ENCODE assay signal across 8 cellular contexts in genomic region chr2:180006781-180007579, GRCh38. TPM values are rescaled to one million over a fixed set of nuclear protein-coding genes. Genes with fewer than 3 reads are reported as not detected.
DNase-seq lines count a peak whose midpoint lies in the region; ATAC-seq, FAIRE-seq and TF ChIP-seq lines count a peak whose summit lies in the region.

TSS of gene CWC22 (minus strand) at chr2:180007297. CDS start at chr2:179993341, 13,956 bp downstream.

- H3K4me1 ChIP-seq in H1 (replicated peaks in 1 of 4; ENCODE audit: control insufficient read depth in 3 of 4, insufficient read depth in 4 of 4, low read length in 3 of 4): peaks cover 0 to 4% (median 2%) of the 10 kb centered on the region in 4 experiments; a peak in 3 of 7 replicates

- H3K23ac ChIP-seq in H1 (ENCODE audit: insufficient read length): no peak within 1 kb of the TSS

- H3K27ac Mint-ChIP-seq in memory B cell: peak within 1 kb of the TSS; percentile 100

- H2BK15ac ChIP-seq in H1 (ENCODE audit: low read length): no peak within 1 kb of the TSS

- H3K14ac ChIP-seq in H1 (ENCODE audit: insufficient read length): no peak within 1 kb of the TSS

- peaks cover 4 to 48% of the 10 kb centered on the region in 2 experiments; a peak in 3 of 4 replicates for H3K79me2 ChIP-seq in H1 (ENCODE audit: control insufficient read depth in 1 of 2, insufficient read depth in 2 of 2, low read length in 2 of 2)

- H3K4ac ChIP-seq in H1 (replicated peaks; ENCODE audit: insufficient read length, low read depth, low read length): no peak within 1 kb of the TSS

- H2AFZ ChIP-seq in H1 (ENCODE audit: low read length): peak within 1 kb of the TSS; percentile 98

- peak within 1 kb of the TSS; percentile 99 for H3K4me3 Mint-ChIP-seq in memory B cell

- peak within 1 kb of the TSS; percentile 68 to 78 for H3K4me2 ChIP-seq in H1 (ENCODE audit: insufficient read depth in 1 of 2, low read depth in 2 of 2, low read length in 2 of 2)

- peak within 1 kb of the TSS; percentile 86 for H2BK5ac ChIP-seq in H1 (ENCODE audit: low read depth, low read length)

- 2% methylated on average over 46 of the region's 46 CpGs; no CpG with 5 or more reads in 1 of the 2 experiments for WGBS in H1 (ENCODE audit: extremely low coverage in 1 of 2, insufficient coverage in 1 of 2, insufficient read length in 1 of 2, insufficient replicate concordance in 2 of 2, low coverage in 1 of 2, low lambda C conversion rate in 2 of 2, missing lambda C conversion rate in 1 of 2), 2 experiments

- no peak for TF ChIP-seq RAD21 in H1 (IDR thresholded peaks at IDR 0.05 in 1 of 2, conservative IDR thresholded peaks at IDR 0.05 in 1 of 2; ENCODE audit: low read depth in 2 of 2, low read length in 2 of 2)

- H3K4me1 Mint-ChIP-seq in memory B cell: peaks cover 22% of the 10 kb centered on the region

- TF ChIP-seq CTCF in H1 (IDR thresholded peaks at IDR 0.05; ENCODE audit: control extremely low read depth in 1 of 3, insufficient read depth in 1 of 3, low read depth in 1 of 3, low read length in 3 of 3): no peak

- peak within 1 kb of the TSS; percentile 7 for H3K56ac ChIP-seq in H1 (replicated peaks; ENCODE audit: insufficient read length, low read depth, low read length)

- CTCF ChIA-PET in H1 (lab: Charles Lee; ENCODE audit: partially characterized antibody): no interaction called here

- H3K27me3 ChIP-seq in H1 (replicated peaks in 1 of 4; ENCODE audit: control insufficient read depth in 3 of 4, extremely low read depth in 1 of 4, insufficient read depth in 3 of 4, low read length in 3 of 4): no peaks in the 10 kb centered on the region

- 0 out of 2 replicates have a peak, but pooled peaks cover 2% of the 10 kb centered on the region for H3K79me1 ChIP-seq in H1 (ENCODE audit: low read depth, low read length)

- peak in 1 of 2 experiments; percentile 86; a peak in 2 of 3 replicates for TF ChIP-seq POLR2A in H1 (IDR thresholded peaks at IDR 0.05; ENCODE audit: control extremely low read depth in 1 of 2, low read depth in 2 of 2, low read length in 2 of 2)

- no peak for TF ChIP-seq EP300 in H1 (IDR thresholded peaks at IDR 0.05; ENCODE audit: borderline replicate concordance in 1 of 2, low read depth in 2 of 2, low read length in 2 of 2)

- H2BK20ac ChIP-seq in H1 (ENCODE audit: low read length): no peak within 1 kb of the TSS

- H3K4me3 ChIP-seq in H1 (ENCODE audit: extremely low read depth in 1 of 4, insufficient read depth in 2 of 4, low read depth in 3 of 4, low read length in 4 of 4): peak within 1 kb of the TSS; percentile 57 to 99 (median 95)

- no peaks in the 10 kb centered on the region for H3K9me3 ChIP-seq in H1 (ENCODE audit: insufficient read depth in 2 of 2, low read depth in 1 of 2, low read length in 1 of 2)

- no peaks in the 10 kb centered on the region for H3K27me3 Mint-ChIP-seq in memory B cell

- H3K9me3 Mint-ChIP-seq in memory B cell: no peaks in the 10 kb centered on the region

- DNase-seq in COLO829 (ENCODE audit: low spot score): peak; percentile 68
- DNase-seq in HTR-8/SVneo (ENCODE audit: insufficient read length, low spot score): peak; percentile 70
- DNase-seq in NOMO-1 treated with dmso at 0.1 percent for 144 hours (lab: John Stamatoyannopoulos, UW; ENCODE audit: unreplicated experiment): peak; percentile 84
- peak; percentile 38 to 59 (median 47) for DNase-seq in activated CD8-positive, alpha-beta memory T cell treated with anti-CD3 and anti-CD28 coated beads for 48 hours (ENCODE audit: low read depth in 2 of 3, low spot score in 2 of 3)
- DNase-seq in H1 (ENCODE audit: low read depth in 1 of 2, low spot score in 2 of 2): peak in 1 of 2 experiments; percentile 81
- peak; percentile 84 to 86 for DNase-seq in memory B cell (ENCODE audit: low spot score in 2 of 2)
- DNase-seq in stimulated activated CD8-positive, alpha-beta memory T cell treated with anti-CD3 and anti-CD28 coated beads, Interleukin-12 subunit alpha, Interleukin-12 subunit beta, amount 100 ng/mL, for 24 hours (ENCODE audit: extremely low read depth): peak; percentile 48

- H4K91ac ChIP-seq in H1 (replicated peaks; ENCODE audit: insufficient read length, low read length): peak within 1 kb of the TSS; percentile 89

- peak within 1 kb of the TSS; percentile 78; the same call in 1 of the 2 replicates for H3K18ac ChIP-seq in H1 (ENCODE audit: extremely low read depth, low read length)

- ATAC-seq in GM21367 (IDR thresholded peaks at IDR 0.05; ENCODE audit: unreplicated experiment): peak; percentile 98
- ATAC-seq in memory B cell (ENCODE audit: low read depth): peak; percentile 91

- H2BK120ac ChIP-seq in H1 (replicated peaks; ENCODE audit: low read depth, low read length): no peak within 1 kb of the TSS

- H4K20me1 ChIP-seq in H1 (replicated peaks in 1 of 2; ENCODE audit: control insufficient read depth in 1 of 2, insufficient read depth in 2 of 2, low read length in 2 of 2): no peaks in the 10 kb centered on the region

- peaks cover 6% of the 10 kb centered on the region for H3K36me3 Mint-ChIP-seq in memory B cell

- no peak within 1 kb of the TSS; the same call in 1 of the 2 replicates for H2AK5ac ChIP-seq in H1 (ENCODE audit: low read depth, low read length)

- peak within 1 kb of the TSS; percentile 99 for H4K8ac ChIP-seq in H1 (ENCODE audit: extremely low read depth, insufficient read depth, low read length)

- peak within 1 kb of the TSS; percentile 53 to 97 (median 94) for H3K9ac ChIP-seq in H1 (replicated peaks in 1 of 4; ENCODE audit: extremely low read depth in 1 of 4, low read depth in 3 of 4, low read length in 3 of 4)

- H3K27ac ChIP-seq in H1 (ENCODE audit: low read depth, low read length): peak within 1 kb of the TSS; percentile 97

- POLR2A ChIA-PET in H1 (lab: Charles Lee; ENCODE audit: partially characterized antibody): interaction anchor here (1.3 to 1.4 kb wide), 3 partner anchors 11 to 49 kb away, joined by 4 to 13 read pairs (median 5); no protein-coding TSS in a partner anchor

- no peaks in the 10 kb centered on the region; the same call in none of the 2 replicates for H3K23me2 ChIP-seq in H1 (ENCODE audit: low read depth, low read length)

- no peaks in the 10 kb centered on the region for H3K36me3 ChIP-seq in H1 (ENCODE audit: control insufficient read depth in 2 of 4, insufficient read depth in 4 of 4, low read length in 3 of 4)

- peak within 1 kb of the TSS; percentile 91 for H4K5ac ChIP-seq in H1 (ENCODE audit: insufficient read length, low read depth, low read length)

- FAIRE-seq in HTR-8/SVneo (lab: Jason Lieb, UNC) (peak; percentile 89), H1 (lab: Jason Lieb, UNC) (peak; percentile 97)

- H2BK12ac ChIP-seq in H1 (ENCODE audit: low read depth, low read length): peak within 1 kb of the TSS; percentile 2; the same call in 1 of the 2 replicates

TF ChIP-seq in H1, 55 proteins besides CTCF, POLR2A, EP300 and RAD21 (continues in another document):
- TF ChIP-seq USF2 (IDR thresholded peaks at IDR 0.05; ENCODE audit: low read length): no peak
- TF ChIP-seq ATF3 (IDR thresholded peaks at IDR 0.05; ENCODE audit: insufficient read depth, low read depth, low read length): no peak
- TF ChIP-seq JUND (IDR thresholded peaks at IDR 0.05; ENCODE audit: low read length): no peak
- peak; percentile 86 for TF ChIP-seq GABPA (IDR thresholded peaks at IDR 0.05; ENCODE audit: borderline replicate concordance, insufficient read depth, low read length)
- no peak for TF ChIP-seq RXRA (IDR thresholded peaks at IDR 0.05; ENCODE audit: insufficient read depth, low read depth, low read length)
- peak; percentile 81 for TF ChIP-seq TBP (IDR thresholded peaks at IDR 0.05; ENCODE audit: low read depth, low read length)
- TF ChIP-seq SIRT6 (IDR thresholded peaks at IDR 0.05; ENCODE audit: low read length): no peak

RNA-seq across cellular contexts. Expression of gene CWC22, which starts in this region (rescaled TPM):
- total RNA-seq in H1 (2021; fragmentation: NEBNext Ultra II Directional; extraction: Animal tissue kit (Norgen Biotek cat#: 25700)): 30.2 and 34.0 TPM in 2 replicates
- polyA plus RNA-seq in H1 (2011; rRNA removed): 2.7 and 3.7 TPM in 2 replicates
- polyA plus RNA-seq in H1 (2011; cell fraction: cytosol; rRNA removed): 6.7 TPM
- 2.9 TPM for polyA plus RNA-seq in H1 (2011; cell fraction: nucleus; rRNA removed)
- polyA plus RNA-seq in H1 (2012, experiment 1 of 2): 17.0 to 40.2 TPM (median 21.2 TPM) in 4 replicates
- 1.3 TPM for polyA plus RNA-seq in H1 (2012, experiment 2 of 2)
- 34.5 TPM for polyA plus RNA-seq in H1 (2013, experiment 1 of 2)
- polyA plus RNA-seq in H1 (2013, experiment 2 of 2): 33.4 TPM
- 8.2 and 12.9 TPM in 2 replicates for polyA minus RNA-seq in H1 (2011; rRNA and poly(A)+ RNA removed)
- 6.4 TPM for polyA minus RNA-seq in H1 (2011; cell fraction: cytosol; rRNA and poly(A)+ RNA removed)
- polyA minus RNA-seq in H1 (2011; cell fraction: nucleus; rRNA and poly(A)+ RNA removed): 16.6 TPM
